ENCODE assay signal across 30 cellular contexts in the genomic region with DNA sequence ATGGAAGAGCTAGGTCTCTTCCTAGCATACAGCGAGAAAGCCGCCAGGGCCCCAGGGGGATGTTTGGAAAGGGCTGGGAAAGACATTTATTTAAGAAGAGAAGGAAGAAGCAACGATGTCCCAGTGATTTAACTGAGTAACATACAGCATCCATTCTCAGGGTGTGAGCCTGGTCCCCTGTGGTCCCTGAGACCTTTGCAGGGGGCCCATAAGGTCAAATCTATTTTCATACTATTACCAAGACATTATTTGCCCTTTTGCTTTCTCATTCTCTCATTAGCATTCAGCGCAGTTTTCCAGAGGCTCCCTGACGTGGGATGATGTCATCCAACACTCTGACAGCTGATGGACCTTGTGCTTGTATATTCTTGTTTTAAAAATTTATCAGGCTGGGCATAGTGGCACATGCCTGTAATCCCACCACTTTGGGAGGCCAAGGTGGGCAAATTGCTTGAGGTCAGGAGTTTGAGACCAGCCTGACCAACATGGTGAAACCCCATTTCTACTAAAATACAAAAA. TPM values are rescaled to one million over a fixed set of nuclear protein-coding genes. Genes with fewer than 3 reads are reported as not detected.
"Had no signal": no experiment of that assay in that cellular context is flagged by ENCODE, and none has a peak within 500 bp of the region (broad histone marks: within the 10 kb centered on the region; RNA-seq: fewer than 3 reads in every experiment).

No MANE protein-coding gene starts in this region.

- H3K27me3 ChIP-seq: brain microvascular endothelial cell, dorsolateral prefrontal cortex, esophagus muscularis mucosa, foreskin keratinocyte, gastrocnemius medialis, heart left ventricle had no signal

- H3K27ac ChIP-seq: brain microvascular endothelial cell, coronary artery, dorsolateral prefrontal cortex, esophagus muscularis mucosa, foreskin keratinocyte, heart left ventricle had no signal

- H3K36me3 ChIP-seq: gastrocnemius medialis had no signal

- DNase-seq: activated CD4-positive, alpha-beta memory T cell treated with anti-CD3 and anti-CD28 coated beads for 36 hours; activated CD4-positive, alpha-beta T cell treated with anti-CD3 and anti-CD28 coated beads for 36 hours; activated CD4-positive, alpha-beta T cell treated with anti-CD3 and anti-CD28 coated beads, Interleukin-2, amount 10 ng/mL, durations not matched to agents 24 days and 14 days; activated CD4-positive, CD25-positive, alpha-beta regulatory T cell; activated CD4-positive, CD25-positive, alpha-beta regulatory T cell treated with anti-CD3 and anti-CD28 coated beads, Interleukin-2, amount 50 U/mL, for 72 hours; activated CD8-positive, alpha-beta memory T cell treated with anti-CD3 and anti-CD28 coated beads, Interleukin-2, amount 10 ng/mL, durations not matched to agents 7 days and 5 days; activated CD8-positive, alpha-beta memory T cell treated with anti-CD3 and anti-CD28 coated beads, Interleukin-2, amount 50 U/mL, for 4 hours; activated CD8-positive, alpha-beta T cell treated with anti-CD3 and anti-CD28 coated beads, Interleukin-2, amount 10 ng/mL, durations not matched to agents 7 days and 5 days; activated effector memory CD4-positive, alpha-beta T cell treated with anti-CD3 and anti-CD28 coated beads, Interleukin-2, amount 50 U/mL, for 16 hours; activated naive CD4-positive, alpha-beta T cell treated with anti-CD3 and anti-CD28 coated beads for 36 hours; activated naive CD8-positive, alpha-beta T cell treated with anti-CD3 and anti-CD28 coated beads, Interleukin-2, amount 10 ng/mL, durations not matched to agents 7 days and 5 days; activated T-cell treated with anti-CD3 and anti-CD28 coated beads, Interleukin-2, amount 50 U/mL, for 1 hour; activated T-cell treated with anti-CD3 and anti-CD28 coated beads, Interleukin-2, amount 50 U/mL, for 48 hours; amniotic stem cell; anterior cingulate cortex; brain microvascular endothelial cell; dorsolateral prefrontal cortex; effector memory CD4-positive, alpha-beta T cell; endodermal cell; erythroblast; foreskin keratinocyte; gastrocnemius medialis; glutamatergic neuron; heart left ventricle; T-helper 2 cell had no signal

- ATAC-seq: activated CD4-positive, alpha-beta T cell treated with anti-CD3 and anti-CD28 coated beads for 36 hours; activated CD8-positive, alpha-beta memory T cell treated with anti-CD3 and anti-CD28 coated beads, Interleukin-2, amount 10 ng/mL, durations not matched to agents 7 days and 5 days; activated CD8-positive, alpha-beta T cell treated with anti-CD3 and anti-CD28 coated beads, Interleukin-2, amount 10 ng/mL, durations not matched to agents 7 days and 5 days; foreskin keratinocyte; gastrocnemius medialis; heart left ventricle had no signal

- H3K4me3 ChIP-seq: coronary artery, dorsolateral prefrontal cortex, esophagus muscularis mucosa, gastrocnemius medialis, heart left ventricle had no signal

- FAIRE-seq: astrocyte, bronchial epithelial cell had no signal

- H3K9me3 ChIP-seq: esophagus muscularis mucosa, gastrocnemius medialis, heart left ventricle had no signal

- H3K4me1 ChIP-seq: esophagus muscularis mucosa, foreskin keratinocyte, gastrocnemius medialis, heart left ventricle had no signal

RNA-seq across cellular contexts. Expression of a gene that starts 26.8 kb away (rescaled TPM):
- total RNA-seq: activated CD8-positive, alpha-beta T cell treated with anti-CD3 and anti-CD28 coated beads, Interleukin-2, amount 10 ng/mL, durations not matched to agents 7 days and 5 days had no signal

RNA-seq across cellular contexts. Expression of a gene that starts 52.8 kb away (rescaled TPM):
- total RNA-seq: activated CD8-positive, alpha-beta memory T cell treated with anti-CD3 and anti-CD28 coated beads for 36 hours had no signal
